In the genomic region with DNA sequence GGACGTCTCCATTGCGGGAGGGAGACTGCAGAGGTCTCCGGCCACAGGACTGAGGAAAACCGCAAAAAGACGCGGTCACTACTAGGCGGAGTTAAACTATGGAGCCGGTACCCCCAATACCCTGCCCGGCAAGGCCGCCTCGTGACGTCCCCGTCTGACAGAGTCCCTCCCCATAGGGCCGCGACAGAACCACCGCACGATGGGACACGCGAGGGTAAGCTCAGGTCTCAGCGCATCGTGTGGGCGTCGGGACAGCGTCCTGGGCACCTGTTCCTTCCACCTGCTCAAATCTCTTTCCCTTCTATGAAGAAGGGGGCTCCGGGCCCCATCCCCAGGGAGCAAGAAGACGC, we compare ENCODE assay signal across 8 cellular contexts. TPM values are rescaled to one million over a fixed set of nuclear protein-coding genes. Genes with fewer than 3 reads are reported as not detected.
DNase-seq lines count a peak whose midpoint lies in the region; ATAC-seq and TF ChIP-seq lines count a peak whose summit lies in the region.

No MANE protein-coding gene starts in this region.

- POLR2A ChIA-PET in CD8-positive, alpha-beta memory T cell (lab: Charles Lee) = interaction anchor here (0.6 to 2.9 kb wide), 6 partner anchors 23 to 268 kb away, joined by 8 to 72 read pairs (median 18); a partner anchor contains a TSS

- H3K36me3 ChIP-seq in CD8-positive, alpha-beta memory T cell (ENCODE audit: insufficient read depth, low read length) = no peaks in the 10 kb centered on the region

- H3K4me1 Mint-ChIP-seq in CD8-positive, alpha-beta memory T cell = peaks cover 15 to 31% (median 23%) of the 10 kb centered on the region in 3 donors
- H3K4me1 Mint-ChIP-seq in T-helper 2 cell treated with Interferon-gamma antibody and Interleukin-4, amounts not matched to agents 5 μg/mL and 100 μg/mL, for 36 hours (ENCODE audit: low read depth) = peaks cover 16% of the 10 kb centered on the region

- peaks cover 0 to 8% (median 0%) of the 10 kb centered on the region in 3 donors for H3K36me3 Mint-ChIP-seq in CD8-positive, alpha-beta memory T cell
- H3K36me3 Mint-ChIP-seq in T-helper 2 cell treated with Interferon-gamma antibody and Interleukin-4, amounts not matched to agents 5 μg/mL and 100 μg/mL, for 36 hours (ENCODE audit: low read depth) = peaks cover 3% of the 10 kb centered on the region

- no peak for TF ChIP-seq CTCF in cardiac fibroblast (IDR thresholded peaks at IDR 0.05; ENCODE audit: low read depth, low read length)

- CTCF ChIA-PET in CD8-positive, alpha-beta memory T cell (lab: Charles Lee) = interaction anchor here (1.5 to 2.8 kb wide), 3 partner anchors 14 to 70 kb away, joined by 3 to 8 read pairs (median 5); no protein-coding TSS in a partner anchor

- no peaks in the 10 kb centered on the region for H3K9me3 ChIP-seq in CD8-positive, alpha-beta memory T cell (ENCODE audit: low read length)

- H3K4me1 ChIP-seq in CD8-positive, alpha-beta memory T cell (ENCODE audit: insufficient read depth, low read length) = peaks cover 20% of the 10 kb centered on the region

- H3K27ac ChIP-seq in CD8-positive, alpha-beta memory T cell (ENCODE audit: low read depth, low read length) = peak overlapping the region; percentile 93
- peak overlapping the region; percentile 94 for H3K27ac ChIP-seq in layer of hippocampus (ENCODE audit: low read depth, low read length)

- peak overlapping the region; percentile 98 to 100 (median 99) for H3K27ac Mint-ChIP-seq in CD8-positive, alpha-beta memory T cell
- peak overlapping the region; percentile 99 for H3K27ac Mint-ChIP-seq in T-helper 2 cell treated with Interferon-gamma antibody and Interleukin-4, amounts not matched to agents 5 μg/mL and 100 μg/mL, for 36 hours

- peak overlapping the region; percentile 90 to 98 (median 97) for H3K4me3 Mint-ChIP-seq in CD8-positive, alpha-beta memory T cell
- peak overlapping the region; percentile 96 for H3K4me3 Mint-ChIP-seq in T-helper 2 cell treated with Interferon-gamma antibody and Interleukin-4, amounts not matched to agents 5 μg/mL and 100 μg/mL, for 36 hours

- DNase-seq in CD8-positive, alpha-beta memory T cell = peak in 4 of 5 donors; percentile 37 to 82 (median 65)
- DNase-seq in T-helper 2 cell treated with Interferon-gamma antibody and Interleukin-4, amounts not matched to agents 5 μg/mL and 100 μg/mL, for 36 hours (ENCODE audit: low spot score) = no peak
- peak in 1 of 2 donors; percentile 39 for DNase-seq in cardiac fibroblast (ENCODE audit: low read depth in 2 of 2)
- DNase-seq in stimulated activated CD4-positive, alpha-beta T cell treated with anti-CD3 and anti-CD28 coated beads, Interleukin-4, amount 100 ng/mL, for 1 hour = peak; percentile 71
- DNase-seq in NCI-H1436 treated with DMSO at 0.1 percent for 48 hours (lab: John Stamatoyannopoulos, UW) = no peak

- H3K27me3 ChIP-seq in CD8-positive, alpha-beta memory T cell (ENCODE audit: insufficient read depth, low read length, poor library complexity, severe bottlenecking) = no peaks in the 10 kb centered on the region
- no peaks in the 10 kb centered on the region for H3K27me3 ChIP-seq in layer of hippocampus (ENCODE audit: control insufficient read depth, insufficient read depth, low read length)

- ATAC-seq in GM19452 (IDR thresholded peaks at IDR 0.05; ENCODE audit: unreplicated experiment) = peak; percentile 22
- peak; percentile 4 for ATAC-seq in HG03558 (IDR thresholded peaks at IDR 0.05; ENCODE audit: extremely low read depth, unreplicated experiment)

- peak overlapping the region; percentile 97 for H3K4me3 ChIP-seq in CD8-positive, alpha-beta memory T cell (ENCODE audit: low read length)
- peak overlapping the region; percentile 74 to 77 for H3K4me3 ChIP-seq in cardiac fibroblast (replicated peaks in 1 of 2; ENCODE audit: low read depth in 2 of 2, low read length in 2 of 2)

- no peaks in the 10 kb centered on the region for H3K9me3 Mint-ChIP-seq in CD8-positive, alpha-beta memory T cell
- no peaks in the 10 kb centered on the region for H3K9me3 Mint-ChIP-seq in T-helper 2 cell treated with Interferon-gamma antibody and Interleukin-4, amounts not matched to agents 5 μg/mL and 100 μg/mL, for 36 hours

- no peaks in the 10 kb centered on the region for H3K27me3 Mint-ChIP-seq in CD8-positive, alpha-beta memory T cell
- no peaks in the 10 kb centered on the region for H3K27me3 Mint-ChIP-seq in T-helper 2 cell treated with Interferon-gamma antibody and Interleukin-4, amounts not matched to agents 5 μg/mL and 100 μg/mL, for 36 hours (ENCODE audit: low read depth)

RNA-seq across cellular contexts. Expression of a gene that starts 35.2 kb away (rescaled TPM):
- total RNA-seq in CD8-positive, alpha-beta memory T cell = 1 to 10 TPM; 3.1 to 3.8 TPM
- 0.58 TPM for polyA plus RNA-seq in CD8-positive, alpha-beta memory T cell

Comparison
In these comparisons a context has a peak if more than half of its experiments do, and no peak if none do; other contexts are left out.
1. DNase-seq: peak in CD8-positive, alpha-beta memory T cell (4 of 5) and stimulated activated CD4-positive, alpha-beta T cell treated with anti-CD3 and anti-CD28 coated beads, Interleukin-4, amount 100 ng/mL, for 1 hour (single experiment); none in T-helper 2 cell treated with Interferon-gamma antibody and Interleukin-4, amounts not matched to agents 5 μg/mL and 100 μg/mL, for 36 hours (single experiment) and NCI-H1436 treated with DMSO at 0.1 percent for 48 hours (single experiment).